1 cellular context compared by ENCODE assay signal in the genomic region with DNA sequence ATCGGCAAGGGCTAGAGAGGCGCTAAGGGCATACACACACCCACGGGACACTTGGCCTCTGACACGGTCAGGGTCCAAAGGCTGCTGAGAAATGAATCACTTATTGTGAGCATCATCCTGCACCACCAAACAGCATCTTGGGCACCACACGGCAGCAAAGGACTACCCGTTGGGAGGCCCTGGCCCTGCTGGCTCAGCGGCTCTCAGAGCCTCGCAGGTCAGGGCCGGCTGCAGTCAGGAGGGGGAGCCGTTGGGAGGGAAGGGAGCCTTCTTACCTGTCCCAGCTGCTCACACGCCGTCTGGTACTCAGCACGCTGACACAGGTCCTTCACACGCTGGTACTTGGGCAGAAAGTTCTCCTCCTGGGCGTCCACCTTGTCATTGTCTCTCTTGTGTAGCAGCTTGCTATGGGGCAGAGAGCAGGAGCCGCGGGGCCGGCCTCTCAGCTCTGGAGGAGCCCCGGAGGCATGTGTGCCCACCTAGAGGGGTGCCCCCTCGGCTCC.
TF ChIP-seq lines count a peak whose summit lies in the region.

No MANE protein-coding gene starts in this region.

TF ChIP-seq in HepG2, 621 proteins besides CTCF, POLR2A, EP300 and RAD21 (continued from another document and continues in another):
- TF ChIP-seq ZNF570 (CRISPR knock-in tag; IDR thresholded peaks at IDR 0.05; ENCODE audit: borderline replicate concordance) (no peak), KDM3A (CRISPR knock-in tag; IDR thresholded peaks at IDR 0.05; ENCODE audit: low read depth) (no peak), ZNF225 (CRISPR knock-in tag; IDR thresholded peaks at IDR 0.05) (no peak), TOE1 (CRISPR knock-in tag; IDR thresholded peaks at IDR 0.05) (no peak), CHD2 (IDR thresholded peaks at IDR 0.05; ENCODE audit: low read depth, low read length) (no peak), ZNF766 (CRISPR knock-in tag; IDR thresholded peaks at IDR 0.05; ENCODE audit: borderline replicate concordance) (no peak), TGIF2 (CRISPR knock-in tag; IDR thresholded peaks at IDR 0.05) (no peak), ARHGAP35 (CRISPR knock-in tag; IDR thresholded peaks at IDR 0.05; ENCODE audit: borderline replicate concordance) (no peak), LBX2 (CRISPR knock-in tag; IDR thresholded peaks at IDR 0.05; ENCODE audit: borderline replicate concordance) (no peak), PAWR (CRISPR knock-in tag; IDR thresholded peaks at IDR 0.05; ENCODE audit: borderline replicate concordance) (no peak), ZNF3 (CRISPR knock-in tag; IDR thresholded peaks at IDR 0.05) (no peak), FOXP1 (IDR thresholded peaks at IDR 0.05) (no peak), FOXP1 (CRISPR knock-in tag; IDR thresholded peaks at IDR 0.05) (no peak), RXRA (CRISPR knock-in tag; IDR thresholded peaks at IDR 0.05) (peak; percentile 15; the same call in 1 of the 2 replicates), ZNF484 (CRISPR knock-in tag; IDR thresholded peaks at IDR 0.05; ENCODE audit: borderline replicate concordance, low read depth) (no peak), ZSCAN31 (CRISPR knock-in tag; IDR thresholded peaks at IDR 0.05; ENCODE audit: low read depth) (no peak), NR2F2 (IDR thresholded peaks at IDR 0.05; ENCODE audit: borderline replicate concordance, low read depth) (0 out of 2 replicates have a peak, but pooled peaks have one; percentile 27), KLF15 (CRISPR knock-in tag; IDR thresholded peaks at IDR 0.05; ENCODE audit: borderline replicate concordance) (no peak), ZFY (CRISPR knock-in tag; IDR thresholded peaks at IDR 0.05) (no peak), ZNF770 (CRISPR knock-in tag; IDR thresholded peaks at IDR 0.05) (no peak), HNF4A (CRISPR knock-in tag; IDR thresholded peaks at IDR 0.05) (peak; percentile 31; the same call in 1 of the 2 replicates), SMAD1 (CRISPR knock-in tag; IDR thresholded peaks at IDR 0.05; ENCODE audit: borderline replicate concordance, low read depth) (no peak), SRY (CRISPR knock-in tag; IDR thresholded peaks at IDR 0.05) (no peak), ZNF83 (CRISPR knock-in tag; IDR thresholded peaks at IDR 0.05; ENCODE audit: borderline replicate concordance) (no peak), ZNF253 (CRISPR knock-in tag; IDR thresholded peaks at IDR 0.05; ENCODE audit: borderline replicate concordance) (no peak), ZNF768 (CRISPR knock-in tag; IDR thresholded peaks at IDR 0.05) (peak; percentile 48; the same call in 1 of the 2 replicates), ZZZ3 (CRISPR knock-in tag; IDR thresholded peaks at IDR 0.05; ENCODE audit: borderline replicate concordance) (no peak), ELF4 (CRISPR knock-in tag; IDR thresholded peaks at IDR 0.05; ENCODE audit: borderline replicate concordance) (no peak), NCOA1 (CRISPR knock-in tag; IDR thresholded peaks at IDR 0.05) (no peak), XRCC5 (optimal IDR thresholded peaks at IDR 0.05; ENCODE audit: low read length) (peak; percentile 57), CC2D1A (CRISPR knock-in tag; IDR thresholded peaks at IDR 0.05) (no peak), MAF1 (CRISPR knock-in tag; IDR thresholded peaks at IDR 0.05; ENCODE audit: borderline replicate concordance) (no peak), ZNF431 (CRISPR knock-in tag; IDR thresholded peaks at IDR 0.05; ENCODE audit: borderline replicate concordance, low read depth) (no peak), GZF1 (CRISPR knock-in tag; IDR thresholded peaks at IDR 0.05) (no peak), MLXIP (CRISPR knock-in tag; IDR thresholded peaks at IDR 0.05; ENCODE audit: borderline replicate concordance) (no peak), ZNF468 (CRISPR knock-in tag; IDR thresholded peaks at IDR 0.05) (no peak), ZNF180 (CRISPR knock-in tag; IDR thresholded peaks at IDR 0.05; ENCODE audit: borderline replicate concordance, low read depth) (no peak), ARID3A (IDR thresholded peaks at IDR 0.05; ENCODE audit: low read depth, low read length) (no peak), ZBTB7A (CRISPR knock-in tag; IDR thresholded peaks at IDR 0.05) (no peak)
- TF ChIP-seq, protein P1, sequence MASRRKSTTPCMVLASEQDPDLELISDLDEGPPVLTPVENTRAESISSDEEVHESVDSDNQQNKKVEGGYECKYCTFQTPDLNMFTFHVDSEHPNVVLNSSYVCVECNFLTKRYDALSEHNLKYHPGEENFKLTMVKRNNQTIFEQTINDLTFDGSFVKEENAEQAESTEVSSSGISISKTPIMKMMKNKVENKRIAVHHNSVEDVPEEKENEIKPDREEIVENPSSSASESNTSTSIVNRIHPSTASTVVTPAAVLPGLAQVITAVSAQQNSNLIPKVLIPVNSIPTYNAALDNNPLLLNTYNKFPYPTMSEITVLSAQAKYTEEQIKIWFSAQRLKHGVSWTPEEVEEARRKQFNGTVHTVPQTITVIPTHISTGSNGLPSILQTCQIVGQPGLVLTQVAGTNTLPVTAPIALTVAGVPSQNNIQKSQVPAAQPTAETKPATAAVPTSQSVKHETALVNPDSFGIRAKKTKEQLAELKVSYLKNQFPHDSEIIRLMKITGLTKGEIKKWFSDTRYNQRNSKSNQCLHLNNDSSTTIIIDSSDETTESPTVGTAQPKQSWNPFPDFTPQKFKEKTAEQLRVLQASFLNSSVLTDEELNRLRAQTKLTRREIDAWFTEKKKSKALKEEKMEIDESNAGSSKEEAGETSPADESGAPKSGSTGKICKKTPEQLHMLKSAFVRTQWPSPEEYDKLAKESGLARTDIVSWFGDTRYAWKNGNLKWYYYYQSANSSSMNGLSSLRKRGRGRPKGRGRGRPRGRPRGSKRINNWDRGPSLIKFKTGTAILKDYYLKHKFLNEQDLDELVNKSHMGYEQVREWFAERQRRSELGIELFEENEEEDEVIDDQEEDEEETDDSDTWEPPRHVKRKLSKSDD (CRISPR knock-in tag; IDR thresholded peaks at IDR 0.05; ENCODE audit: low read depth) = no peak
- TF ChIP-seq, protein P2, sequence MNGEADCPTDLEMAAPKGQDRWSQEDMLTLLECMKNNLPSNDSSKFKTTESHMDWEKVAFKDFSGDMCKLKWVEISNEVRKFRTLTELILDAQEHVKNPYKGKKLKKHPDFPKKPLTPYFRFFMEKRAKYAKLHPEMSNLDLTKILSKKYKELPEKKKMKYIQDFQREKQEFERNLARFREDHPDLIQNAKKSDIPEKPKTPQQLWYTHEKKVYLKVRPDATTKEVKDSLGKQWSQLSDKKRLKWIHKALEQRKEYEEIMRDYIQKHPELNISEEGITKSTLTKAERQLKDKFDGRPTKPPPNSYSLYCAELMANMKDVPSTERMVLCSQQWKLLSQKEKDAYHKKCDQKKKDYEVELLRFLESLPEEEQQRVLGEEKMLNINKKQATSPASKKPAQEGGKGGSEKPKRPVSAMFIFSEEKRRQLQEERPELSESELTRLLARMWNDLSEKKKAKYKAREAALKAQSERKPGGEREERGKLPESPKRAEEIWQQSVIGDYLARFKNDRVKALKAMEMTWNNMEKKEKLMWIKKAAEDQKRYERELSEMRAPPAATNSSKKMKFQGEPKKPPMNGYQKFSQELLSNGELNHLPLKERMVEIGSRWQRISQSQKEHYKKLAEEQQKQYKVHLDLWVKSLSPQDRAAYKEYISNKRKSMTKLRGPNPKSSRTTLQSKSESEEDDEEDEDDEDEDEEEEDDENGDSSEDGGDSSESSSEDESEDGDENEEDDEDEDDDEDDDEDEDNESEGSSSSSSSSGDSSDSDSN (CRISPR knock-in tag; IDR thresholded peaks at IDR 0.05) = no peak
- TF ChIP-seq, protein P3, sequence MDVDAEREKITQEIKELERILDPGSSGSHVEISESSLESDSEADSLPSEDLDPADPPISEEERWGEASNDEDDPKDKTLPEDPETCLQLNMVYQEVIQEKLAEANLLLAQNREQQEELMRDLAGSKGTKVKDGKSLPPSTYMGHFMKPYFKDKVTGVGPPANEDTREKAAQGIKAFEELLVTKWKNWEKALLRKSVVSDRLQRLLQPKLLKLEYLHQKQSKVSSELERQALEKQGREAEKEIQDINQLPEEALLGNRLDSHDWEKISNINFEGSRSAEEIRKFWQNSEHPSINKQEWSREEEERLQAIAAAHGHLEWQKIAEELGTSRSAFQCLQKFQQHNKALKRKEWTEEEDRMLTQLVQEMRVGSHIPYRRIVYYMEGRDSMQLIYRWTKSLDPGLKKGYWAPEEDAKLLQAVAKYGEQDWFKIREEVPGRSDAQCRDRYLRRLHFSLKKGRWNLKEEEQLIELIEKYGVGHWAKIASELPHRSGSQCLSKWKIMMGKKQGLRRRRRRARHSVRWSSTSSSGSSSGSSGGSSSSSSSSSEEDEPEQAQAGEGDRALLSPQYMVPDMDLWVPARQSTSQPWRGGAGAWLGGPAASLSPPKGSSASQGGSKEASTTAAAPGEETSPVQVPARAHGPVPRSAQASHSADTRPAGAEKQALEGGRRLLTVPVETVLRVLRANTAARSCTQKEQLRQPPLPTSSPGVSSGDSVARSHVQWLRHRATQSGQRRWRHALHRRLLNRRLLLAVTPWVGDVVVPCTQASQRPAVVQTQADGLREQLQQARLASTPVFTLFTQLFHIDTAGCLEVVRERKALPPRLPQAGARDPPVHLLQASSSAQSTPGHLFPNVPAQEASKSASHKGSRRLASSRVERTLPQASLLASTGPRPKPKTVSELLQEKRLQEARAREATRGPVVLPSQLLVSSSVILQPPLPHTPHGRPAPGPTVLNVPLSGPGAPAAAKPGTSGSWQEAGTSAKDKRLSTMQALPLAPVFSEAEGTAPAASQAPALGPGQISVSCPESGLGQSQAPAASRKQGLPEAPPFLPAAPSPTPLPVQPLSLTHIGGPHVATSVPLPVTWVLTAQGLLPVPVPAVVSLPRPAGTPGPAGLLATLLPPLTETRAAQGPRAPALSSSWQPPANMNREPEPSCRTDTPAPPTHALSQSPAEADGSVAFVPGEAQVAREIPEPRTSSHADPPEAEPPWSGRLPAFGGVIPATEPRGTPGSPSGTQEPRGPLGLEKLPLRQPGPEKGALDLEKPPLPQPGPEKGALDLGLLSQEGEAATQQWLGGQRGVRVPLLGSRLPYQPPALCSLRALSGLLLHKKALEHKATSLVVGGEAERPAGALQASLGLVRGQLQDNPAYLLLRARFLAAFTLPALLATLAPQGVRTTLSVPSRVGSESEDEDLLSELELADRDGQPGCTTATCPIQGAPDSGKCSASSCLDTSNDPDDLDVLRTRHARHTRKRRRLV (CRISPR knock-in tag; IDR thresholded peaks at IDR 0.05) = no peak
- TF ChIP-seq, protein P4, sequence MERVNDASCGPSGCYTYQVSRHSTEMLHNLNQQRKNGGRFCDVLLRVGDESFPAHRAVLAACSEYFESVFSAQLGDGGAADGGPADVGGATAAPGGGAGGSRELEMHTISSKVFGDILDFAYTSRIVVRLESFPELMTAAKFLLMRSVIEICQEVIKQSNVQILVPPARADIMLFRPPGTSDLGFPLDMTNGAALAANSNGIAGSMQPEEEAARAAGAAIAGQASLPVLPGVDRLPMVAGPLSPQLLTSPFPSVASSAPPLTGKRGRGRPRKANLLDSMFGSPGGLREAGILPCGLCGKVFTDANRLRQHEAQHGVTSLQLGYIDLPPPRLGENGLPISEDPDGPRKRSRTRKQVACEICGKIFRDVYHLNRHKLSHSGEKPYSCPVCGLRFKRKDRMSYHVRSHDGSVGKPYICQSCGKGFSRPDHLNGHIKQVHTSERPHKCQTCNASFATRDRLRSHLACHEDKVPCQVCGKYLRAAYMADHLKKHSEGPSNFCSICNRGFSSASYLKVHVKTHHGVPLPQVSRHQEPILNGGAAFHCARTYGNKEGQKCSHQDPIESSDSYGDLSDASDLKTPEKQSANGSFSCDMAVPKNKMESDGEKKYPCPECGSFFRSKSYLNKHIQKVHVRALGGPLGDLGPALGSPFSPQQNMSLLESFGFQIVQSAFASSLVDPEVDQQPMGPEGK (CRISPR knock-in tag; IDR thresholded peaks at IDR 0.05) = 0 out of 2 replicates have a peak, but pooled peaks have one; percentile 17
